29 cellular contexts compared by ENCODE assay signal in genomic region chr7:80264769-80265168, GRCh38.
"Had no signal": no experiment of that assay in that cellular context is flagged by ENCODE, and none has a peak within 500 bp of the region (broad histone marks: within the 10 kb centered on the region; RNA-seq: fewer than 3 reads in every experiment).

No MANE protein-coding gene starts in this region.

- H3K4me1 ChIP-seq: left ventricle myocardium inferior, right atrium auricular region, suprapubic skin, upper lobe of right lung had no signal

- H3K4me3 ChIP-seq: left ventricle myocardium inferior, lung, mucosa of descending colon, ovary, right atrium auricular region, skin epidermis, suprapubic skin, thoracic aorta, tibial artery, upper lobe of right lung had no signal

- FAIRE-seq: islet of Langerhans, kidney had no signal

- H3K27me3 ChIP-seq: ovary, right atrium auricular region, suprapubic skin, tibial artery, upper lobe of right lung had no signal

- H3K36me3 ChIP-seq: left ventricle myocardium inferior, ovary, right atrium auricular region, suprapubic skin, thoracic aorta, tibial artery, upper lobe of right lung had no signal

- H3K36me3 Mint-ChIP-seq: immature natural killer cell; naive thymus-derived CD4-positive, alpha-beta T cell; natural killer cell treated with Interleukin-12 subunit alpha and Interleukin-12 subunit beta and Interleukin-15 and Interleukin-18, amount 100 ng/mL, for 72 hours; stimulated activated effector memory CD8-positive, alpha-beta T cell treated with anti-CD3 and anti-CD28 coated beads, Interleukin-12 subunit alpha, Interleukin-12 subunit beta, amount 100 ng/mL, for 72 hours had no signal

- H3K9me3 ChIP-seq: left ventricle myocardium inferior, mucosa of descending colon, ovary, right atrium auricular region, suprapubic skin, thoracic aorta, tibial artery, upper lobe of right lung had no signal

- H3K4me3 Mint-ChIP-seq: immature natural killer cell; naive thymus-derived CD4-positive, alpha-beta T cell; natural killer cell treated with Interleukin-12 subunit alpha and Interleukin-12 subunit beta and Interleukin-15 and Interleukin-18, amount 100 ng/mL, for 72 hours; stimulated activated effector memory CD8-positive, alpha-beta T cell treated with anti-CD3 and anti-CD28 coated beads, Interleukin-12 subunit alpha, Interleukin-12 subunit beta, amount 100 ng/mL, for 72 hours; stimulated activated naive CD8-positive, alpha-beta T cell treated with anti-CD3 and anti-CD28 coated beads, Interleukin-15, Interleukin-2, amounts not matched to agents 100 ng/mL and 50 ng/mL, for 24 hours had no signal

- H3K27ac ChIP-seq: left ventricle myocardium inferior, ovary, right atrium auricular region, skin epidermis, suprapubic skin, thoracic aorta, tibial artery, upper lobe of right lung had no signal

- DNase-seq: hypothalamus; immature natural killer cell; kidney; left colon; left ventricle myocardium inferior; mesendoderm; midbrain; mucosa of descending colon; naive thymus-derived CD4-positive, alpha-beta T cell; ovary; stimulated activated CD4-positive, alpha-beta T cell treated with anti-CD3 and anti-CD28 coated beads, Interleukin-12 subunit alpha, Interleukin-12 subunit beta, amount 100 ng/mL, for 4 hours; stimulated activated CD4-positive, alpha-beta T cell treated with anti-CD3 and anti-CD28 coated beads, Interleukin-15, amount 100 ng/mL, for 24 hours; stimulated activated CD4-positive, alpha-beta T cell treated with anti-CD3 and anti-CD28 coated beads, Interleukin-2, amount 100 ng/mL, for 24 hours; stimulated activated CD4-positive, alpha-beta T cell treated with anti-CD3 and anti-CD28 coated beads, Interleukin-4, amount 100 ng/mL, for 24 hours; stimulated activated naive CD4-positive, alpha-beta T cell; tibial artery; trophoblast cell; upper lobe of right lung had no signal

- H3K4me1 Mint-ChIP-seq: immature natural killer cell; naive thymus-derived CD4-positive, alpha-beta T cell; stimulated activated effector memory CD8-positive, alpha-beta T cell treated with anti-CD3 and anti-CD28 coated beads, Interleukin-12 subunit alpha, Interleukin-12 subunit beta, amount 100 ng/mL, for 72 hours had no signal

- ATAC-seq: left colon; mucosa of descending colon; naive thymus-derived CD4-positive, alpha-beta T cell; natural killer cell treated with Interleukin-12 subunit alpha and Interleukin-12 subunit beta and Interleukin-15 and Interleukin-18, amount 100 ng/mL, for 72 hours; sciatic nerve; stimulated activated effector memory CD8-positive, alpha-beta T cell treated with anti-CD3 and anti-CD28 coated beads, Interleukin-12 subunit alpha, Interleukin-12 subunit beta, amount 100 ng/mL, for 72 hours; upper lobe of right lung had no signal

- H3K27ac Mint-ChIP-seq: immature natural killer cell; naive thymus-derived CD4-positive, alpha-beta T cell; natural killer cell treated with Interleukin-12 subunit alpha and Interleukin-12 subunit beta and Interleukin-15 and Interleukin-18, amount 100 ng/mL, for 72 hours; progenitor cell of endocrine pancreas; stimulated activated effector memory CD8-positive, alpha-beta T cell treated with anti-CD3 and anti-CD28 coated beads, Interleukin-12 subunit alpha, Interleukin-12 subunit beta, amount 100 ng/mL, for 72 hours; stimulated activated naive CD8-positive, alpha-beta T cell treated with anti-CD3 and anti-CD28 coated beads, Interleukin-15, Interleukin-2, amounts not matched to agents 100 ng/mL and 50 ng/mL, for 24 hours had no signal

- H3K27me3 Mint-ChIP-seq: naive thymus-derived CD4-positive, alpha-beta T cell; natural killer cell treated with Interleukin-12 subunit alpha and Interleukin-12 subunit beta and Interleukin-15 and Interleukin-18, amount 100 ng/mL, for 72 hours; progenitor cell of endocrine pancreas; stimulated activated naive CD8-positive, alpha-beta T cell treated with anti-CD3 and anti-CD28 coated beads, Interleukin-15, Interleukin-2, amounts not matched to agents 100 ng/mL and 50 ng/mL, for 24 hours had no signal
